ENCODE assay signal across 13 cellular contexts in genomic region chr7:37230221-37230620, GRCh38.
A peak's percentile ranks its signal among the peaks of the same experiment; 100 is the strongest.
DNase-seq lines count a peak whose midpoint lies in the region; TF ChIP-seq lines count a peak whose summit lies in the region.
"Had no signal": no experiment of that assay in that cellular context is flagged by ENCODE, and none has a peak within 500 bp of the region (broad histone marks: within the 10 kb centered on the region; RNA-seq: fewer than 3 reads in every experiment).

No MANE protein-coding gene starts in this region.

- no peaks in the 10 kb centered on the region for H3K9me3 Mint-ChIP-seq in type B pancreatic cell

- no peak overlapping the region for H3K4me3 Mint-ChIP-seq in type B pancreatic cell
- H3K4me3 Mint-ChIP-seq: B cell had no signal

- peaks cover 5% of the 10 kb centered on the region for H3K4me1 Mint-ChIP-seq in type B pancreatic cell (ENCODE audit: unreplicated experiment)

- no peak for TF ChIP-seq CTCF in type B pancreatic cell (conservative IDR thresholded peaks at IDR 0.05)

- H3K27ac Mint-ChIP-seq in type B pancreatic cell: no peak overlapping the region
- H3K27ac Mint-ChIP-seq: B cell had no signal

- H3K36me3 Mint-ChIP-seq in type B pancreatic cell: no peaks in the 10 kb centered on the region

- no peaks in the 10 kb centered on the region for H3K27me3 Mint-ChIP-seq in type B pancreatic cell
- H3K27me3 Mint-ChIP-seq: B cell had no signal

- DNase-seq in stimulated activated CD4-positive, alpha-beta T cell treated with anti-CD3 and anti-CD28 coated beads, Interleukin-15, amount 100 ng/mL, for 24 hours: peak; percentile 35
- no peak for DNase-seq in stimulated activated CD4-positive, alpha-beta T cell treated with anti-CD3 and anti-CD28 coated beads, Interleukin-1b, Interleukin-23, amount 100 ng/mL, for 48 hours
- DNase-seq in cerebellum (ENCODE audit: low spot score): peak; percentile 58
- peak; percentile 75 for DNase-seq in medulla oblongata (ENCODE audit: extremely low spot score)
- no peak for DNase-seq in COR-L47 (lab: John Stamatoyannopoulos, UW)
- DNase-seq in T1000 (lab: John Stamatoyannopoulos, UW): no peak
- no peak for DNase-seq in NOMO-1 treated with DMSO at 0.1 percent for 48 hours (lab: John Stamatoyannopoulos, UW; ENCODE audit: unreplicated experiment)
- no peak for DNase-seq in type B pancreatic cell (ENCODE audit: extremely low spot score, unreplicated experiment)
- DNase-seq: amniotic stem cell, foreskin keratinocyte, KBM-7, NCI-H187 treated with DMSO at 0.1 percent for 48 hours had no signal

Comparison
In these comparisons a context has a peak if more than half of its experiments do, and no peak if none do; other contexts are left out.
1. DNase-seq: peak in stimulated activated CD4-positive, alpha-beta T cell treated with anti-CD3 and anti-CD28 coated beads, Interleukin-15, amount 100 ng/mL, for 24 hours (single experiment), cerebellum (single experiment) and medulla oblongata (single experiment); none in stimulated activated CD4-positive, alpha-beta T cell treated with anti-CD3 and anti-CD28 coated beads, Interleukin-1b, Interleukin-23, amount 100 ng/mL, for 48 hours (single experiment), COR-L47 (single experiment), T1000 (single experiment), NOMO-1 treated with DMSO at 0.1 percent for 48 hours (single experiment) and type B pancreatic cell (single experiment).